In genomic region chrX:20861113-20861512, GRCh38 we compare ENCODE assay signal across 33 cellular contexts.
"Had no signal": no experiment of that assay in that cellular context is flagged by ENCODE, and none has a peak within 500 bp of the region (broad histone marks: within the 10 kb centered on the region; RNA-seq: fewer than 3 reads in every experiment).

No MANE protein-coding gene starts in this region.

- FAIRE-seq: astrocyte, bronchial epithelial cell, colon had no signal

- ATAC-seq: activated naive CD4-positive, alpha-beta T cell treated with anti-CD3 and anti-CD28 coated beads, Interleukin-2, amount 50 U/mL, for 72 hours; activated naive CD8-positive, alpha-beta T cell treated with anti-CD3 and anti-CD28 coated beads, Interleukin-2, amount 50 U/mL, for 24 hours; activated T-cell treated with anti-CD3 and anti-CD28 coated beads, Interleukin-2, amount 50 U/mL, for 4 hours; activated T-cell treated with anti-CD3 and anti-CD28 coated beads, Interleukin-2, amount 50 U/mL, for 72 hours; activated T-helper 17 cell treated with anti-CD3 and anti-CD28 coated beads, Interleukin-2, amount 50 U/mL, for 72 hours; body of pancreas had no signal

- H3K9me3 ChIP-seq: adrenal gland, body of pancreas had no signal

- DNase-seq: activated effector memory CD4-positive, alpha-beta T cell treated with anti-CD3 and anti-CD28 coated beads, Interleukin-2, amount 50 U/mL, for 16 hours; activated effector memory CD4-positive, alpha-beta T cell treated with Interleukin-2 at 50 U/mL for 16 hours; activated gamma-delta T cell; activated gamma-delta T cell treated with Interleukin-2 at 50 U/mL for 16 hours; activated naive CD4-positive, alpha-beta T cell; activated naive CD4-positive, alpha-beta T cell treated with anti-CD3 and anti-CD28 coated beads for 36 hours; activated naive CD4-positive, alpha-beta T cell treated with anti-CD3 and anti-CD28 coated beads, Interleukin-2, amount 10 ng/mL, durations not matched to agents 7 days and 5 days; activated naive CD4-positive, alpha-beta T cell treated with anti-CD3 and anti-CD28 coated beads, Interleukin-2, amount 50 U/mL, for 16 hours; activated naive CD4-positive, alpha-beta T cell treated with Interleukin-2 at 50 U/mL for 16 hours; activated naive CD8-positive, alpha-beta T cell treated with anti-CD3 and anti-CD28 coated beads for 36 hours; activated naive CD8-positive, alpha-beta T cell treated with anti-CD3 and anti-CD28 coated beads, Interleukin-2, amount 10 ng/mL, durations not matched to agents 7 days and 5 days; activated naive CD8-positive, alpha-beta T cell treated with anti-CD3 and anti-CD28 coated beads, Interleukin-2, amount 50 U/mL, for 24 hours; activated T-cell treated with anti-CD3 and anti-CD28 coated beads, Interleukin-2, amount 50 U/mL, for 4 hours; activated T-cell treated with anti-CD3 and anti-CD28 coated beads, Interleukin-2, amount 50 U/mL, for 48 hours; activated T-cell treated with anti-CD3 and anti-CD28 coated beads, Interleukin-2, amount 50 U/mL, for 72 hours; adrenal gland; amniotic stem cell; amygdala; anterior cingulate cortex; aorta; body of pancreas; brain microvascular endothelial cell; caudate nucleus; central memory CD4-positive, alpha-beta T cell; cerebellar nuclear complex had no signal

- H3K27ac ChIP-seq: adrenal gland, ascending aorta, body of pancreas, brain microvascular endothelial cell, breast epithelium, cardiac muscle cell had no signal

- H3K4me3 ChIP-seq: adrenal gland, ascending aorta, body of pancreas, breast epithelium, cardiac muscle cell had no signal

- H3K27me3 ChIP-seq: adrenal gland, ascending aorta, body of pancreas, brain microvascular endothelial cell, breast epithelium, cardiac muscle cell had no signal

- H3K36me3 ChIP-seq: adrenal gland, ascending aorta, brain microvascular endothelial cell, breast epithelium, cardiac muscle cell had no signal

- H3K4me1 ChIP-seq: adrenal gland, ascending aorta, body of pancreas, breast epithelium had no signal
